Comparison of ENCODE assay signal across 1 cellular context in the genomic region with DNA sequence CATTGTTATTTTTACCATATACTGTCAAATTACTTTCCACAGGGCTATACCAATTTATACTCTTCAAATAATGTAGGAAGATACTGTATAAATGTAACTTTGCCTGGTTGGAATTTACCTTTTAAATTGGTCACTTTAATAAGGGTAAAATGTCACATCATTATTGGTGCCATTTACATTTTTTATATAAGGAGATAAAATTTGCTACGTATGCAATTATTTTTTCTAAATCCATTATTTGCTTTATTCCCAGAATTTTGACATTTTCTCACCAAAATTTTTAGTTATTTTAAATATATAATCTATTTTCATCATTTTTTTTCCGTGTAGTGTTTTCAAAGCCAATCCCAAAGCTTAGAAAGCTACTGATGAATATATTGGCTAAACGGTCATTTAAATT.
TF ChIP-seq lines count a peak whose summit lies in the region.

No MANE protein-coding gene starts in this region.

TF ChIP-seq in K562, 482 proteins besides CTCF, POLR2A, EP300 and RAD21 (continued from another document):
- TF ChIP-seq, protein P1, sequence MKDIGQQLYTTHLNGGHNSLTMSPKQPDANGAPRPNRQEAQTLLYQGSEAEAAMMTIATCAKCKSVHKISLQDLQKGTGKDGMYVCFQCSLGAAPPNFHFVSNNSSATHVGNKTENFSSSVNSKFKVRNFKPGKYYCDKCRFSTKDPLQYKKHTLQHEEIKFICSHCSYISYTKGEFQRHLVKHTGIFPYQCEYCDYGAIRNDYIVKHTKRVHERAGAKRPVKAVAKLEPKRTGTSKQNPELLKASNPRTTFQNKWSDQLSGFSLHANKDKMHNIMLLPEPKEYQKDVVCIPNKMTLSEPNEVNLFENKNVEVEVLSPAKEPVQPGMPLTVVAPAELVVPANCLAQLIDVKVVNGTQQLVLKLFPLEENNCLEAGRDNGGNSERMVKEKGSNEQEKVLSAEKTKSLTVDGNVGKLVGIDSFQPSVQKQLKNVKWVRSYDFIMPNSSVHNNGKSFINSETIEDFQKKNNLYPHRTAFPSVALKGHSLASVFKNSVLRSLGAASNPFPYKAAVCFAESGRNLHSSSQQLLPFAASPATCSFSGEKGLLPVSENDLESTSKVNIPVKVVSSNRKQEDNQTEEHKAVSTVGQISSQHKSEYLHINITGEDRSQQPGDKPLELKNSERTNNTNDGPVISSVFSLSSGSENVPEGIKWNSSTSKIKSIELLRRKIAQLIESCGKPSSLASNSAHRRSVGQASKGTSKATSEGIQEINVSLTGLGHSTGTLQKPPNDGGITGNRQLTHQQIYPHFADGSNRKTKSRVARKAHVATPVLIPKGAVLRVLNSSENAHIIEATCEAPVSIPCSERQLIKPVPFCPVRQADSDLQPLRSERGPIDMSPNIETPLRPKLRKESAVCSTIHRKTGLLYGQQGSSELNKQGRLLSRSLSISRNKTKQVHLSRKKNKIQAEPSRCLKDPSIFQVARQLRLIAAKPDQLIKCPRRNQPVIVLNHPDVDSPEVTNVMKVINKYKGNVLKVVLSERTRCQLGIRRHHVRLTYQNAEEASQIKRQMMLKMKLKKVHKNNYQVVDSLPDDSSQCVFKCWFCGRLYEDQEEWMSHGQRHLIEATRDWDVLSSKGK (CRISPR knock-in tag; IDR thresholded peaks at IDR 0.05) = no peak
TF ChIP-seq in K562: peak in this region for 4.
